Comparison of ENCODE assay signal across 1 cellular context in the genomic region with DNA sequence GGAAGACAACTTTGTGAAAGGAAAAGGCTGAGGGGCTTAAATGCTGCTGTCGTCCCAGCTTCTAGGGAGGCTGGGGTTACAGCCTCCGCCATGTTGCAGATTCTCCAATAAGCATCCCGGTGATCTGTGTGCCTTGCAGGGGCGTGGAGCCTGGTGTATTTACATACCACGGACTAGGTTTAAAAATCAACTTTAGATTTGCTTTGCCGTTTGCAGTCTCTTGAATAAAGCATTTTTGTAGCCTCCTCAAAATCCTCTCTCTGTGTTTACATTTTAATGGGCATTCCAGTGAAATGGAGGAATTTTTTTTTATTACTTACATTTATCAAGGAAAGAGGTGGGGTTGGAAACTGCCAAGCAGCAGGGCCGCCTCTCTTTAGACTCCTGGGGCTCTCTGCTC.
TF ChIP-seq lines count a peak whose summit lies in the region.

No MANE protein-coding gene starts in this region.

TF ChIP-seq in HepG2, 621 proteins besides CTCF, POLR2A, EP300 and RAD21:
- TF ChIP-seq, protein P1, sequence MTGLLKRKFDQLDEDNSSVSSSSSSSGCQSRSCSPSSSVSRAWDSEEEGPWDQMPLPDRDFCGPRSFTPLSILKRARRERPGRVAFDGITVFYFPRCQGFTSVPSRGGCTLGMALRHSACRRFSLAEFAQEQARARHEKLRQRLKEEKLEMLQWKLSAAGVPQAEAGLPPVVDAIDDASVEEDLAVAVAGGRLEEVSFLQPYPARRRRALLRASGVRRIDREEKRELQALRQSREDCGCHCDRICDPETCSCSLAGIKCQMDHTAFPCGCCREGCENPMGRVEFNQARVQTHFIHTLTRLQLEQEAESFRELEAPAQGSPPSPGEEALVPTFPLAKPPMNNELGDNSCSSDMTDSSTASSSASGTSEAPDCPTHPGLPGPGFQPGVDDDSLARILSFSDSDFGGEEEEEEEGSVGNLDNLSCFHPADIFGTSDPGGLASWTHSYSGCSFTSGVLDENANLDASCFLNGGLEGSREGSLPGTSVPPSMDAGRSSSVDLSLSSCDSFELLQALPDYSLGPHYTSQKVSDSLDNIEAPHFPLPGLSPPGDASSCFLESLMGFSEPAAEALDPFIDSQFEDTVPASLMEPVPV (CRISPR knock-in tag; IDR thresholded peaks at IDR 0.05), result no peak
- TF ChIP-seq GTF2F1 (IDR thresholded peaks at IDR 0.05; ENCODE audit: low read length), result no peak
- TF ChIP-seq PITX1 (CRISPR knock-in tag; IDR thresholded peaks at IDR 0.05), result no peak
- TF ChIP-seq FOXO1 (CRISPR knock-in tag; IDR thresholded peaks at IDR 0.05), result no peak
- TF ChIP-seq ZNF713 (CRISPR knock-in tag; IDR thresholded peaks at IDR 0.05), result no peak
- TF ChIP-seq, protein P2, sequence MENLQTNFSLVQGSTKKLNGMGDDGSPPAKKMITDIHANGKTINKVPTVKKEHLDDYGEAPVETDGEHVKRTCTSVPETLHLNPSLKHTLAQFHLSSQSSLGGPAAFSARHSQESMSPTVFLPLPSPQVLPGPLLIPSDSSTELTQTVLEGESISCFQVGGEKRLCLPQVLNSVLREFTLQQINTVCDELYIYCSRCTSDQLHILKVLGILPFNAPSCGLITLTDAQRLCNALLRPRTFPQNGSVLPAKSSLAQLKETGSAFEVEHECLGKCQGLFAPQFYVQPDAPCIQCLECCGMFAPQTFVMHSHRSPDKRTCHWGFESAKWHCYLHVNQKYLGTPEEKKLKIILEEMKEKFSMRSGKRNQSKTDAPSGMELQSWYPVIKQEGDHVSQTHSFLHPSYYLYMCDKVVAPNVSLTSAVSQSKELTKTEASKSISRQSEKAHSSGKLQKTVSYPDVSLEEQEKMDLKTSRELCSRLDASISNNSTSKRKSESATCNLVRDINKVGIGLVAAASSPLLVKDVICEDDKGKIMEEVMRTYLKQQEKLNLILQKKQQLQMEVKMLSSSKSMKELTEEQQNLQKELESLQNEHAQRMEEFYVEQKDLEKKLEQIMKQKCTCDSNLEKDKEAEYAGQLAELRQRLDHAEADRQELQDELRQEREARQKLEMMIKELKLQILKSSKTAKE (CRISPR knock-in tag; IDR thresholded peaks at IDR 0.05; ENCODE audit: borderline replicate concordance), result no peak
- TF ChIP-seq CEBPB (IDR thresholded peaks at IDR 0.05; ENCODE audit: borderline replicate concordance, low read depth, low read length), result no peak
- TF ChIP-seq HMG20A (CRISPR knock-in tag; IDR thresholded peaks at IDR 0.05; ENCODE audit: borderline replicate concordance), result no peak
- TF ChIP-seq, protein P3, sequence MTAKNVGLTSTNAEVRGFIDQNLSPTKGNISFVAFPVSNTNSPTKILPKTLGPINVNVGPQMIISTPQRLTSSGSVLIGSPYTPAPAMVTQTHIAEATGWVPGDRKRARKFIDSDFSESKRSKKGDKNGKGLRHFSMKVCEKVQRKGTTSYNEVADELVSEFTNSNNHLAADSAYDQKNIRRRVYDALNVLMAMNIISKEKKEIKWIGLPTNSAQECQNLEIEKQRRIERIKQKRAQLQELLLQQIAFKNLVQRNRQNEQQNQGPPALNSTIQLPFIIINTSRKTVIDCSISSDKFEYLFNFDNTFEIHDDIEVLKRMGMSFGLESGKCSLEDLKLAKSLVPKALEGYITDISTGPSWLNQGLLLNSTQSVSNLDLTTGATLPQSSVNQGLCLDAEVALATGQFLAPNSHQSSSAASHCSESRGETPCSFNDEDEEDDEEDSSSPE (CRISPR knock-in tag; IDR thresholded peaks at IDR 0.05), result no peak
- no peak for TF ChIP-seq MEIS1 (CRISPR knock-in tag; IDR thresholded peaks at IDR 0.05; ENCODE audit: borderline replicate concordance)
- no peak for TF ChIP-seq ZMAT3 (CRISPR knock-in tag; conservative IDR thresholded peaks at IDR 0.05)
- no peak for TF ChIP-seq MBNL3 (CRISPR knock-in tag; conservative IDR thresholded peaks at IDR 0.05)
- no peak for TF ChIP-seq MED8 (CRISPR knock-in tag; IDR thresholded peaks at IDR 0.05; ENCODE audit: insufficient replicate concordance)
